12 cellular contexts compared by ENCODE assay signal in genomic region chr2:191382801-191383200, GRCh38.
DNase-seq lines count a peak whose midpoint lies in the region; ATAC-seq and TF ChIP-seq lines count a peak whose summit lies in the region.
"Had no signal": no experiment of that assay in that cellular context is flagged by ENCODE, and none has a peak within 500 bp of the region (broad histone marks: within the 10 kb centered on the region; RNA-seq: fewer than 3 reads in every experiment).

No MANE protein-coding gene starts in this region.

- H3K4me3 ChIP-seq in ACC112 (ENCODE audit: low read depth, low read length) (no peak overlapping the region), brain microvascular endothelial cell (ENCODE audit: low read depth, low read length) (no peak overlapping the region), left lung (no peak overlapping the region), WERI-Rb-1 (ENCODE audit: low read depth, low read length) (no peak overlapping the region)
- H3K4me3 ChIP-seq: BLaER1, GM12878 had no signal

- no peaks in the 10 kb centered on the region for H3K9me3 ChIP-seq in left lung
- H3K9me3 ChIP-seq in WERI-Rb-1 (ENCODE audit: severe bottlenecking), result no peaks in the 10 kb centered on the region
- H3K9me3 ChIP-seq: BLaER1 had no signal

- TF ChIP-seq CTCF in brain microvascular endothelial cell (IDR thresholded peaks at IDR 0.05; ENCODE audit: low read depth, low read length, missing control alignments) (no peak), left lung (IDR thresholded peaks at IDR 0.05) (no peak), WERI-Rb-1 (IDR thresholded peaks at IDR 0.05; ENCODE audit: low read depth, low read length) (no peak)

- peak overlapping the region; percentile 57 for H3K27ac ChIP-seq in ACC112 (ENCODE audit: low read depth, low read length)
- H3K27ac ChIP-seq in brain microvascular endothelial cell, result peak overlapping the region; percentile 45
- peak overlapping the region in 1 of 2 donors; percentile 25 for H3K27ac ChIP-seq in left lung
- H3K27ac ChIP-seq in WERI-Rb-1, result no peak overlapping the region
- H3K27ac ChIP-seq: BLaER1 had no signal

- H3K4me1 ChIP-seq in ACC112 (ENCODE audit: control insufficient read depth, insufficient read depth, low read length, unreplicated experiment), result peaks cover 50% of the 10 kb centered on the region
- H3K4me1 ChIP-seq in left lung, result peaks cover 5 to 23% of the 10 kb centered on the region in 2 donors

- no peaks in the 10 kb centered on the region for H3K27me3 ChIP-seq in ACC112 (ENCODE audit: insufficient read depth, low read length)
- H3K27me3 ChIP-seq in brain microvascular endothelial cell (replicated peaks), result no peaks in the 10 kb centered on the region
- no peaks in the 10 kb centered on the region for H3K27me3 ChIP-seq in left lung
- H3K27me3 ChIP-seq in WERI-Rb-1 (ENCODE audit: insufficient read depth, low read depth, severe bottlenecking), result no peaks in the 10 kb centered on the region
- H3K27me3 ChIP-seq: BLaER1 had no signal

- no peaks in the 10 kb centered on the region for H3K36me3 ChIP-seq in ACC112 (ENCODE audit: insufficient read depth, low read length)
- H3K36me3 ChIP-seq in brain microvascular endothelial cell (replicated peaks), result peaks cover 6% of the 10 kb centered on the region
- peaks cover 0 to 18% of the 10 kb centered on the region in 2 donors for H3K36me3 ChIP-seq in left lung
- peaks cover 18% of the 10 kb centered on the region for H3K36me3 ChIP-seq in WERI-Rb-1

- TF ChIP-seq EP300 in Ishikawa (IDR thresholded peaks at IDR 0.05; ENCODE audit: borderline replicate concordance), result no peak

- in situ Hi-C loops in brain microvascular endothelial cell (cut with HindIII; ENCODE audit: low pct_ligation_motif_present, low sequenced_read_pairs), result no loop called here

- intact Hi-C loops in left lung (cut with DNase I), result no loop called here

- no peak overlapping the region for H2AFZ ChIP-seq in ACC112 (ENCODE audit: low read length, unreplicated experiment)

- ATAC-seq in left lung, result peak; percentile 70
- ATAC-seq in HG03139 (IDR thresholded peaks at IDR 0.05; ENCODE audit: unreplicated experiment), result no peak
- ATAC-seq: GM12878, T-cell had no signal

- TF ChIP-seq RAD21 in Ishikawa (IDR thresholded peaks at IDR 0.05; ENCODE audit: low read depth), result no peak

- DNase-seq in brain microvascular endothelial cell (peak; percentile 77), left lung (no peak), GM03348 (ENCODE audit: low spot score) (no peak), WERI-Rb-1 (no peak)
- DNase-seq in activated CD4-positive, CD25-positive, alpha-beta regulatory T cell (lab: John Stamatoyannopoulos, UW), result no peak
- DNase-seq: NCI-H1048, T-cell had no signal

- H3K79me2 ChIP-seq in ACC112 (ENCODE audit: control insufficient read depth, insufficient read depth, low read length, unreplicated experiment), result peaks cover 5% of the 10 kb centered on the region

TF ChIP-seq in Ishikawa, 13 proteins besides CTCF, POLR2A, EP300 and RAD21:
- TF ChIP-seq NFIC (IDR thresholded peaks at IDR 0.05) (peak; percentile 31; the same call in 1 of the 2 replicates), CEBPB (IDR thresholded peaks at IDR 0.05) (no peak), MAX (IDR thresholded peaks at IDR 0.05) (no peak), EGR1 (IDR thresholded peaks at IDR 0.05) (no peak), USF1 (IDR thresholded peaks at IDR 0.05) (no peak), REST (IDR thresholded peaks at IDR 0.05; ENCODE audit: low read depth) (no peak)
TF ChIP-seq in Ishikawa: peak in this region for 1.
